12 cellular contexts compared by ENCODE assay signal in genomic region chr10:85786401-85786899, GRCh38.
DNase-seq lines count a peak whose midpoint lies in the region; ATAC-seq and TF ChIP-seq lines count a peak whose summit lies in the region.
"Had no signal": no experiment of that assay in that cellular context is flagged by ENCODE, and none has a peak within 500 bp of the region (broad histone marks: within the 10 kb centered on the region; RNA-seq: fewer than 3 reads in every experiment).

No MANE protein-coding gene starts in this region.

- H3K36me3 ChIP-seq in HEK293 (ENCODE audit: control insufficient read depth in 2 of 2, insufficient read depth in 1 of 2, low read length in 2 of 2), result no peaks in the 10 kb centered on the region

- H3K9me3 Mint-ChIP-seq in Calu3 (ENCODE audit: low read depth, unreplicated experiment), result no peaks in the 10 kb centered on the region

- no peak overlapping the region for H3K4me3 Mint-ChIP-seq in Calu3 (ENCODE audit: low read depth, unreplicated experiment)

- no peaks in the 10 kb centered on the region for H3K36me3 Mint-ChIP-seq in Calu3 (ENCODE audit: insufficient read depth, unreplicated experiment)

- intact Hi-C loops in Calu3 (cut with micrococcal nuclease; ENCODE audit: unreplicated experiment), result no loop called here

- H3K27ac Mint-ChIP-seq in Calu3 (ENCODE audit: unreplicated experiment), result no peak overlapping the region

- no peaks in the 10 kb centered on the region for H3K9me3 ChIP-seq in HEK293 (ENCODE audit: control insufficient read depth, insufficient read depth, low read depth, low read length)
- H3K9me3 ChIP-seq: body of pancreas had no signal

- CTCF ChIA-PET in Calu3 (lab: Charles Lee), result interaction anchor here (0.5 kb wide), 1 partner anchor 11 kb away, joined by 3 read pairs; no protein-coding TSS in a partner anchor
- CTCF ChIA-PET in HEK293 (lab: Yijun Ruan, JAX), result interaction anchor here (0.8 to 0.9 kb wide), 2 partner anchors 190 to 568 kb away, joined by 3 to 4 read pairs; no protein-coding TSS in a partner anchor

- TF ChIP-seq CTCF in Calu3 (IDR thresholded peaks at IDR 0.05; ENCODE audit: unreplicated experiment) (no peak), HEK293 (tag by site-specific recombination; IDR thresholded peaks at IDR 0.05) (no peak), GM13976 (IDR thresholded peaks at IDR 0.05; ENCODE audit: borderline replicate concordance, control extremely low read depth, extremely low read depth, insufficient read depth, missing control alignments) (no peak)

- no peak for ATAC-seq in HG02870 (IDR thresholded peaks at IDR 0.05; ENCODE audit: unreplicated experiment)
- ATAC-seq: body of pancreas had no signal

- H3K4me1 Mint-ChIP-seq in Calu3 (ENCODE audit: low read depth, unreplicated experiment), result peaks cover 9% of the 10 kb centered on the region

- no TSS peak for BruUV-seq in Calu3 (replicated peaks; lab: Mats Ljungman, UMichigan)

- peaks cover 3% of the 10 kb centered on the region for H3K4me1 ChIP-seq in HEK293 (ENCODE audit: control insufficient read depth, insufficient read depth, low read length)
- H3K4me1 ChIP-seq: body of pancreas had no signal

- no peaks in the 10 kb centered on the region for H3K27me3 Mint-ChIP-seq in Calu3 (ENCODE audit: unreplicated experiment)

- no peak overlapping the region for H3K4me3 ChIP-seq in HEK293 (ENCODE audit: low read depth, low read length)
- H3K4me3 ChIP-seq: body of pancreas had no signal

- DNase-seq in Calu3, result peak; percentile 50
- peak; percentile 19 for DNase-seq in RPMI8226
- peak; percentile 45 for DNase-seq in iPS-NIHi11 (ENCODE audit: low spot score)
- no peak for DNase-seq in stimulated activated CD4-positive, alpha-beta T cell treated with anti-CD3 and anti-CD28 coated beads, Interleukin-4, amount 100 ng/mL, for 1 hour
- DNase-seq in GM13976 (ENCODE audit: low spot score), result no peak
- no peak for DNase-seq in NOMO-1 treated with DMSO at 0.1 percent for 48 hours (lab: John Stamatoyannopoulos, UW; ENCODE audit: unreplicated experiment)
- DNase-seq: activated CD8-positive, alpha-beta memory T cell treated with anti-CD3 and anti-CD28 coated beads, Interleukin-2, amount 50 U/mL, for 4 hours; Kasumi-1; midbrain had no signal

- H3K27ac ChIP-seq in HEK293 (ENCODE audit: extremely low read depth, low read depth, low read length), result no peak overlapping the region
- H3K27ac ChIP-seq: body of pancreas had no signal

- in situ Hi-C loops in GM13976 (cut with MboI; ENCODE audit: low sequenced_read_pairs, unreplicated experiment), result no loop called here

- POLR2A ChIA-PET in HEK293 (lab: Yijun Ruan, JAX), result no interaction called here

TF ChIP-seq in HEK293, 187 proteins besides CTCF, POLR2A, EP300 and RAD21 (continues in another document):
- no peak for TF ChIP-seq ZNF366 (tag by site-specific recombination; conservative IDR thresholded peaks at IDR 0.05)
- peak; percentile 94 for TF ChIP-seq GLIS1 (tag by site-specific recombination; IDR thresholded peaks at IDR 0.05)
- no peak for TF ChIP-seq ZNF223 (tag by site-specific recombination; IDR thresholded peaks at IDR 0.05)
- TF ChIP-seq GFI1B (tag by site-specific recombination; IDR thresholded peaks at IDR 0.05), result no peak
- peak; percentile 31; the same call in 1 of the 2 replicates for TF ChIP-seq ZNF843 (tag by site-specific recombination; IDR thresholded peaks at IDR 0.05)
- TF ChIP-seq HOXC10 (CRISPR knock-in tag; IDR thresholded peaks at IDR 0.05), result no peak
- TF ChIP-seq ZNF792 (tag by site-specific recombination; IDR thresholded peaks at IDR 0.05), result no peak
- TF ChIP-seq ZSCAN18 (tag by site-specific recombination; IDR thresholded peaks at IDR 0.05), result no peak
- TF ChIP-seq PRDM4 (tag by site-specific recombination; IDR thresholded peaks at IDR 0.05), result no peak
- TF ChIP-seq ZNF596 (tag by site-specific recombination; IDR thresholded peaks at IDR 0.05), result no peak
- no peak for TF ChIP-seq ZNF518A (tag by site-specific recombination; conservative IDR thresholded peaks at IDR 0.05; ENCODE audit: low read depth)
- no peak; the same call in 1 of the 2 replicates for TF ChIP-seq KLF17 (tag by site-specific recombination; IDR thresholded peaks at IDR 0.05)
- no peak for TF ChIP-seq ZNF530 (tag by site-specific recombination; IDR thresholded peaks at IDR 0.05; ENCODE audit: low read depth)
- TF ChIP-seq ZNF501 (tag by site-specific recombination; IDR thresholded peaks at IDR 0.05), result no peak

Comparison
In these comparisons a context has a peak if more than half of its experiments do, and no peak if none do; other contexts are left out.
1. DNase-seq: peak in Calu3 (single experiment), RPMI8226 (single experiment) and iPS-NIHi11 (single experiment); none in stimulated activated CD4-positive, alpha-beta T cell treated with anti-CD3 and anti-CD28 coated beads, Interleukin-4, amount 100 ng/mL, for 1 hour (single experiment), GM13976 (single experiment) and NOMO-1 treated with DMSO at 0.1 percent for 48 hours (single experiment).